Comparison of ENCODE assay signal across 11 cellular contexts in genomic region chr5:39194466-39195136, GRCh38. TPM values are rescaled to one million over a fixed set of nuclear protein-coding genes. Genes with fewer than 3 reads are reported as not detected.
DNase-seq lines count a peak whose midpoint lies in the region; ATAC-seq and TF ChIP-seq lines count a peak whose summit lies in the region.
"Had no signal": no experiment of that assay in that cellular context is flagged by ENCODE, and none has a peak within 500 bp of the region (broad histone marks: within the 10 kb centered on the region; RNA-seq: fewer than 3 reads in every experiment).

No MANE protein-coding gene starts in this region.

- no peak for DNase-seq in activated naive CD4-positive, alpha-beta T cell (lab: John Stamatoyannopoulos, UW)
- DNase-seq in T1000 (lab: John Stamatoyannopoulos, UW) (peak; percentile 35), fibroblast of peridontal ligament (ENCODE audit: extremely low read depth) (peak; percentile 91), upper lobe of right lung (no peak), globus pallidus (ENCODE audit: low spot score) (no peak), NCI-H524 (lab: John Stamatoyannopoulos, UW) (no peak), medulla oblongata (ENCODE audit: extremely low spot score) (no peak)
- DNase-seq: NCI-H1105 treated with DMSO at 0.1 percent for 48 hours, ovary had no signal

- peak overlapping the region; percentile 89 for H3K4me3 Mint-ChIP-seq in activated naive CD4-positive, alpha-beta T cell treated with anti-CD3 and anti-CD28 coated beads, Interleukin-2, amount 50 U/mL, for 24 hours

- H3K27me3 ChIP-seq in upper lobe of right lung = no peaks in the 10 kb centered on the region
- H3K27me3 ChIP-seq: ovary had no signal

- H3K27ac ChIP-seq in upper lobe of right lung = no peak overlapping the region
- H3K27ac ChIP-seq: ovary, suprapubic skin had no signal

- TF ChIP-seq CTCF in upper lobe of right lung (IDR thresholded peaks at IDR 0.05) = no peak

- peaks cover 9% of the 10 kb centered on the region for H3K4me1 ChIP-seq in upper lobe of right lung
- H3K4me1 ChIP-seq: suprapubic skin had no signal

- peaks cover 75% of the 10 kb centered on the region for H3K4me1 Mint-ChIP-seq in activated naive CD4-positive, alpha-beta T cell treated with anti-CD3 and anti-CD28 coated beads, Interleukin-2, amount 50 U/mL, for 24 hours

- H3K9me3 ChIP-seq in upper lobe of right lung = no peaks in the 10 kb centered on the region
- H3K9me3 ChIP-seq: ovary, suprapubic skin had no signal

- intact Hi-C loops in upper lobe of right lung (cut with DNase I) = no loop called here

- peak overlapping the region; percentile 99 for H3K27ac Mint-ChIP-seq in activated naive CD4-positive, alpha-beta T cell treated with anti-CD3 and anti-CD28 coated beads, Interleukin-2, amount 50 U/mL, for 24 hours

- H3K36me3 ChIP-seq in upper lobe of right lung = no peaks in the 10 kb centered on the region
- H3K36me3 ChIP-seq: ovary, suprapubic skin had no signal

- no peaks in the 10 kb centered on the region for H3K27me3 Mint-ChIP-seq in activated naive CD4-positive, alpha-beta T cell treated with anti-CD3 and anti-CD28 coated beads, Interleukin-2, amount 50 U/mL, for 24 hours

- H3K4me3 ChIP-seq in upper lobe of right lung = no peak overlapping the region
- H3K4me3 ChIP-seq: ovary, suprapubic skin had no signal

- peak; percentile 64 for ATAC-seq in upper lobe of right lung

- H3K9me3 Mint-ChIP-seq in activated naive CD4-positive, alpha-beta T cell treated with anti-CD3 and anti-CD28 coated beads, Interleukin-2, amount 50 U/mL, for 24 hours = no peaks in the 10 kb centered on the region

- H3K36me3 Mint-ChIP-seq in activated naive CD4-positive, alpha-beta T cell treated with anti-CD3 and anti-CD28 coated beads, Interleukin-2, amount 50 U/mL, for 24 hours = peaks cover 6% of the 10 kb centered on the region

RNA-seq across cellular contexts. Expression of gene FYB1, which starts 24.8 kb away (rescaled TPM):
- total RNA-seq in upper lobe of right lung = 45.0 TPM

Comparison
In these comparisons a context has a peak if more than half of its experiments do, and no peak if none do; other contexts are left out.
1. DNase-seq: peak in T1000 (single experiment) and fibroblast of peridontal ligament (single experiment); none in activated naive CD4-positive, alpha-beta T cell (0 of 4), upper lobe of right lung (single experiment), globus pallidus (single experiment), NCI-H524 (0 of 2) and medulla oblongata (single experiment).